18 cellular contexts compared by ENCODE assay signal in the genomic region with DNA sequence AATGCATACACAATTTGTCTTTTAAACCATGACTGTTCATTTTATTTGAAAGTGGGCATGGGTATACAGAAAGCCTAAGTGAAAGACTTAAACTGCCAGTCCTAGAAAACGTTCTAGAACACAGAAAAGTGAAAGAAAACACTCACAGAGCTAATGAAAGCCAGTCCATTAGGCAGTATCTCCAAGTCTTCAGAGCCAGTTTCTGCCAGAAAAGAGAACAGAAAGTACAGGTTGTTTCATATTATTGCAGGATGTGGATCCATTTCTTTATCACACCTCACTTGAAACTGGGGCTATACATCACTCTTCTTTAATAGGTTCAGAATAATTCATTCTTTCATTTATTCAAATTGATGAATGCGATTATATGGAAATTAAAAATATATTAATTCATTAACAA. TPM values are rescaled to one million over a fixed set of nuclear protein-coding genes. Genes with fewer than 3 reads are reported as not detected.
A peak's percentile ranks its signal among the peaks of the same experiment; 100 is the strongest.
DNase-seq lines count a peak whose midpoint lies in the region; ATAC-seq and FAIRE-seq lines count a peak whose summit lies in the region.
"Had no signal": no experiment of that assay in that cellular context is flagged by ENCODE, and none has a peak within 500 bp of the region (broad histone marks: within the 10 kb centered on the region; RNA-seq: fewer than 3 reads in every experiment).

No MANE protein-coding gene starts in this region.

- no peaks in the 10 kb centered on the region for H3K27me3 Mint-ChIP-seq in activated naive CD4-positive, alpha-beta T cell treated with anti-CD3 and anti-CD28 coated beads, Interleukin-2, amount 10 ng/mL, durations not matched to agents 7 days and 5 days
- H3K27me3 Mint-ChIP-seq: progenitor cell of endocrine pancreas had no signal

- ATAC-seq in GM18511 (IDR thresholded peaks at IDR 0.05; ENCODE audit: unreplicated experiment) = peak; percentile 92
- ATAC-seq in GM21360 (IDR thresholded peaks at IDR 0.05; ENCODE audit: unreplicated experiment) = peak; percentile 91
- ATAC-seq in HG02938 (IDR thresholded peaks at IDR 0.05; ENCODE audit: unreplicated experiment) = peak; percentile 92
- ATAC-seq in HG03521 (IDR thresholded peaks at IDR 0.05; ENCODE audit: unreplicated experiment) = peak; percentile 71
- ATAC-seq: activated naive CD4-positive, alpha-beta T cell treated with anti-CD3 and anti-CD28 coated beads, Interleukin-2, amount 50 U/mL, for 72 hours; WTC11 had no signal

- no peaks in the 10 kb centered on the region for H3K36me3 Mint-ChIP-seq in activated naive CD4-positive, alpha-beta T cell treated with anti-CD3 and anti-CD28 coated beads, Interleukin-2, amount 10 ng/mL, durations not matched to agents 7 days and 5 days
- H3K36me3 Mint-ChIP-seq: activated naive CD4-positive, alpha-beta T cell treated with anti-CD3 and anti-CD28 coated beads, Interleukin-2, amount 50 U/mL, for 72 hours; WTC11 had no signal

- no peaks in the 10 kb centered on the region for H3K9me3 Mint-ChIP-seq in activated naive CD4-positive, alpha-beta T cell treated with anti-CD3 and anti-CD28 coated beads, Interleukin-2, amount 10 ng/mL, durations not matched to agents 7 days and 5 days
- H3K9me3 Mint-ChIP-seq: activated naive CD4-positive, alpha-beta T cell treated with anti-CD3 and anti-CD28 coated beads, Interleukin-2, amount 50 U/mL, for 72 hours; H9 had no signal

- no peaks in the 10 kb centered on the region for H3K4me1 Mint-ChIP-seq in activated naive CD4-positive, alpha-beta T cell treated with anti-CD3 and anti-CD28 coated beads, Interleukin-2, amount 10 ng/mL, durations not matched to agents 7 days and 5 days
- H3K4me1 Mint-ChIP-seq: WTC11 had no signal

- H3K27ac Mint-ChIP-seq in activated naive CD4-positive, alpha-beta T cell treated with anti-CD3 and anti-CD28 coated beads, Interleukin-2, amount 10 ng/mL, durations not matched to agents 7 days and 5 days = no peak overlapping the region
- H3K27ac Mint-ChIP-seq: activated naive CD4-positive, alpha-beta T cell treated with anti-CD3 and anti-CD28 coated beads, Interleukin-2, amount 50 U/mL, for 72 hours; H9; progenitor cell of endocrine pancreas; WTC11 had no signal

- no peak for DNase-seq in cerebellum (ENCODE audit: low spot score)
- DNase-seq in activated naive CD4-positive, alpha-beta T cell treated with anti-CD3 and anti-CD28 coated beads, Interleukin-2, amount 10 ng/mL, durations not matched to agents 7 days and 5 days = no peak
- no peak for DNase-seq in HTR-8/SVneo (ENCODE audit: insufficient read length, low spot score)
- no peak for DNase-seq in activated CD4-positive, alpha-beta T cell treated with anti-CD3 and anti-CD28 coated beads for 48 hours
- DNase-seq: H9; MG63; NCI-H2171; stimulated activated CD4-positive, alpha-beta T cell treated with anti-CD3 and anti-CD28 coated beads, Interleukin-15, amount 100 ng/mL, for 24 hours had no signal

- no peak overlapping the region for H3K4me3 Mint-ChIP-seq in activated naive CD4-positive, alpha-beta T cell treated with anti-CD3 and anti-CD28 coated beads, Interleukin-2, amount 10 ng/mL, durations not matched to agents 7 days and 5 days
- H3K4me3 Mint-ChIP-seq: H9, WTC11 had no signal

- no peak for FAIRE-seq in HTR-8/SVneo (lab: Jason Lieb, UNC)
- FAIRE-seq: keratinocyte had no signal

- CTCF ChIA-PET in activated naive CD4-positive, alpha-beta T cell treated with anti-CD3 and anti-CD28 coated beads, Interleukin-2, amount 10 ng/mL, durations not matched to agents 7 days and 5 days (lab: Charles Lee) = no interaction called here

RNA-seq across cellular contexts. Expression of a gene that starts 7.7 kb away (rescaled TPM):
- total RNA-seq in cerebellum = not detected
- total RNA-seq: activated naive CD4-positive, alpha-beta T cell treated with anti-CD3 and anti-CD28 coated beads, Interleukin-2, amount 50 U/mL, for 72 hours; cardiac septum; vagina had no signal
